1 cellular context compared by ENCODE assay signal in genomic region chr20:10434467-10434831, GRCh38.
TF ChIP-seq lines count a peak whose summit lies in the region.

No MANE protein-coding gene starts in this region.

TF ChIP-seq in GM12878, 131 proteins besides CTCF, POLR2A, EP300 and RAD21 (continued from another document and continues in another):
- TF ChIP-seq E2F8 (IDR thresholded peaks at IDR 0.05; ENCODE audit: low read depth, partially characterized antibody) (no peak), STAT1 (conservative IDR thresholded peaks at IDR 0.05) (no peak), HCFC1 (IDR thresholded peaks at IDR 0.05; ENCODE audit: low read length) (no peak), ELK1 (IDR thresholded peaks at IDR 0.05; ENCODE audit: low read depth, low read length) (no peak), PRDM15 (CRISPR knock-in tag; IDR thresholded peaks at IDR 0.05) (no peak), CBX3 (IDR thresholded peaks at IDR 0.05; ENCODE audit: borderline replicate concordance, low read depth) (no peak), ZNF384 (IDR thresholded peaks at IDR 0.05; ENCODE audit: borderline replicate concordance, low read depth, low read length) (no peak), IKZF2 (IDR thresholded peaks at IDR 0.05) (peak; percentile 84 to 87), RUNX3 (IDR thresholded peaks at IDR 0.05; ENCODE audit: low read length) (peak; percentile 43), YY1 (IDR thresholded peaks at IDR 0.05; ENCODE audit: low read depth, low read length) (peak; percentile 37; the same call in 1 of the 2 replicates), ETV6 (conservative IDR thresholded peaks at IDR 0.05 in 1 of 2, IDR thresholded peaks at IDR 0.05 in 1 of 2; ENCODE audit: borderline replicate concordance in 1 of 2, low read depth in 1 of 2) (no peak; a peak in 2 of 4 replicates), TCF7 (IDR thresholded peaks at IDR 0.05; ENCODE audit: borderline replicate concordance) (no peak), ZNF622 (IDR thresholded peaks at IDR 0.05) (no peak), CUX1 (IDR thresholded peaks at IDR 0.05; ENCODE audit: insufficient replicate concordance, low read depth, low read length) (no peak), SUZ12 (IDR thresholded peaks at IDR 0.05; ENCODE audit: unreplicated experiment) (no peak), GATAD2B (conservative IDR thresholded peaks at IDR 0.05; ENCODE audit: low read depth) (no peak), KAT2A (conservative IDR thresholded peaks at IDR 0.05; ENCODE audit: control insufficient read depth, low read depth, low read length) (no peak), POLR2AphosphoS2 (IDR thresholded peaks at IDR 0.05; ENCODE audit: low read depth, low read length) (no peak; the same call in 1 of the 2 replicates), TARDBP (IDR thresholded peaks at IDR 0.05; ENCODE audit: borderline replicate concordance) (no peak), ZBTB4 (CRISPR knock-in tag; IDR thresholded peaks at IDR 0.05) (no peak), SP1 (IDR thresholded peaks at IDR 0.05; ENCODE audit: low read depth, low read length) (peak; percentile 79), MEF2A (IDR thresholded peaks at IDR 0.05; ENCODE audit: insufficient read depth, low read depth, low read length) (no peak), ATF7 (IDR thresholded peaks at IDR 0.05; ENCODE audit: low read depth) (no peak), RFX5 (IDR thresholded peaks at IDR 0.05; ENCODE audit: low read depth, low read length) (no peak), JUND (IDR thresholded peaks at IDR 0.05; ENCODE audit: low read depth, low read length) (no peak), IKZF1 (conservative IDR thresholded peaks at IDR 0.05) (no peak), NFYA (IDR thresholded peaks at IDR 0.05; ENCODE audit: borderline replicate concordance, low read depth, low read length) (no peak), NFXL1 (IDR thresholded peaks at IDR 0.05; ENCODE audit: borderline replicate concordance) (no peak), FOXK2 (IDR thresholded peaks at IDR 0.05) (no peak), SMAD5 (IDR thresholded peaks at IDR 0.05; ENCODE audit: low read depth) (no peak; the same call in none of the 2 replicates), USF2 (IDR thresholded peaks at IDR 0.05; ENCODE audit: borderline replicate concordance, low read depth, low read length) (no peak), BACH1 (IDR thresholded peaks at IDR 0.05; ENCODE audit: borderline replicate concordance) (no peak), CBFB (IDR thresholded peaks at IDR 0.05; ENCODE audit: low read depth) (no peak), EZH2 (IDR thresholded peaks at IDR 0.05; ENCODE audit: borderline replicate concordance, control insufficient read depth, low read depth, low read length) (no peak), ATF2 (IDR thresholded peaks at IDR 0.05; ENCODE audit: low read length) (peak; percentile 57), REST (IDR thresholded peaks at IDR 0.05; ENCODE audit: low read depth, low read length) (no peak), RELA (IDR thresholded peaks at IDR 0.05; ENCODE audit: borderline replicate concordance, partially characterized antibody) (no peak), NRF1 (conservative IDR thresholded peaks at IDR 0.05; ENCODE audit: low read depth, low read length) (no peak), CHD2 (IDR thresholded peaks at IDR 0.05; ENCODE audit: borderline replicate concordance, low read depth, low read length) (no peak)
